1 cellular context compared by ENCODE assay signal in genomic region chr18:8802031-8802679, GRCh38.
TF ChIP-seq lines count a peak whose summit lies in the region.

No MANE protein-coding gene starts in this region.

TF ChIP-seq in HCT116, 20 proteins besides CTCF, POLR2A, EP300 and RAD21 (continued from another document):
- no peak for TF ChIP-seq ELF1 (IDR thresholded peaks at IDR 0.05; ENCODE audit: borderline replicate concordance, low read depth)
- no peak for TF ChIP-seq POLR2AphosphoS5 (IDR thresholded peaks at IDR 0.05; ENCODE audit: low read depth, low read length)
- no peak for TF ChIP-seq FOSL1 (IDR thresholded peaks at IDR 0.05; ENCODE audit: low read depth)
